ENCODE assay signal across 1 cellular context in the genomic region with DNA sequence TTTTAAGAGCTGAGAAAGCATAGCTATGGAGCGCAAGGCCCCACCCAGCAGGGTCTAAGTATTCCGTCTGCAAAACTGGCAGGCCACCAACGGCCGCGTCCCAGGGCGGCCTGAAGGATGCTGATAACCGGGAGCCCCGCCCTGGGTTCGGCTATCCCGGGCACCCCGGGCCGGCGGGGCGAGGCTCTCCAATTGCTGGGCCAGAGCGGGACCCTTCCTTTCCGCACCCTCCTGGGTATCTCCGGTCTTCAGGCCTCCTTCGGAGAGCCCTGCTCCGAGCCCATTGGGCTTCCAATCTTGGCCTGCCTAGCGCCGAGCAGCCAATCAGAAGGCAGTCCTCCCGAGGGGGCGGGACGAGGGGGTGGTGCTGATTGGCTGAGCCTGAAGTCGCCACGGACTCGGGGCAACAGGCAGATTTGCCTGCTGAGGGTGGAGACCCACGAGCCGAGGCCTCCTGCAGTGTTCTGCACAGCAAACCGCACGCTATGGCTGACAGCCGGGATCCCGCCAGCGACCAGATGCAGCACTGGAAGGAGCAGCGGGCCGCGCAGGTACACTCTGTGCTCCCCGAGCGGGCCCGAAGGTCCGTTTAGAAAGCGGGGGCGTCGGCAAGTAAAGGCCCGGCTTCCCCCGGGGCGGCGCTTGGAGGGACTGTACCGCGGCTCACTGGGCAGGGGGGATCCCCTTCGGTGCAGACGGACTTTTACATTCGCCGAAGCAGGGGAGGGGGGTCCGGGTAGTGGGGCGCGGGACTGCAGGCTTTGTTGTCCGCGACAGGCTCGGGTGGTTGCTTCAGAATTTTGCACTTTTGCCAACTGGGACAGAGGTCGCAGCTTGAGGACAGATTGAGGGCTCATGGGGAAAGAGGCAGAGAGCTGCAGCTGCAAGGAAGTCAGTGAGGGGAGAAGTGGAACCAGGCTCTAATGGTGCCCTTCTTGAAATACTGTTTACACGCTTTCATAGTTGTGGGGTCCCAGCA.
TF ChIP-seq lines count a peak whose summit lies in the region.

A gene (plus strand): TSS at position 406 of the 979 bp plus-strand sequence. CDS start 80 bp downstream, at position 486.

TF ChIP-seq in HEK293, 187 proteins besides CTCF, POLR2A, EP300 and RAD21 (continued from another document and continues in another):
- TF ChIP-seq, protein P1, sequence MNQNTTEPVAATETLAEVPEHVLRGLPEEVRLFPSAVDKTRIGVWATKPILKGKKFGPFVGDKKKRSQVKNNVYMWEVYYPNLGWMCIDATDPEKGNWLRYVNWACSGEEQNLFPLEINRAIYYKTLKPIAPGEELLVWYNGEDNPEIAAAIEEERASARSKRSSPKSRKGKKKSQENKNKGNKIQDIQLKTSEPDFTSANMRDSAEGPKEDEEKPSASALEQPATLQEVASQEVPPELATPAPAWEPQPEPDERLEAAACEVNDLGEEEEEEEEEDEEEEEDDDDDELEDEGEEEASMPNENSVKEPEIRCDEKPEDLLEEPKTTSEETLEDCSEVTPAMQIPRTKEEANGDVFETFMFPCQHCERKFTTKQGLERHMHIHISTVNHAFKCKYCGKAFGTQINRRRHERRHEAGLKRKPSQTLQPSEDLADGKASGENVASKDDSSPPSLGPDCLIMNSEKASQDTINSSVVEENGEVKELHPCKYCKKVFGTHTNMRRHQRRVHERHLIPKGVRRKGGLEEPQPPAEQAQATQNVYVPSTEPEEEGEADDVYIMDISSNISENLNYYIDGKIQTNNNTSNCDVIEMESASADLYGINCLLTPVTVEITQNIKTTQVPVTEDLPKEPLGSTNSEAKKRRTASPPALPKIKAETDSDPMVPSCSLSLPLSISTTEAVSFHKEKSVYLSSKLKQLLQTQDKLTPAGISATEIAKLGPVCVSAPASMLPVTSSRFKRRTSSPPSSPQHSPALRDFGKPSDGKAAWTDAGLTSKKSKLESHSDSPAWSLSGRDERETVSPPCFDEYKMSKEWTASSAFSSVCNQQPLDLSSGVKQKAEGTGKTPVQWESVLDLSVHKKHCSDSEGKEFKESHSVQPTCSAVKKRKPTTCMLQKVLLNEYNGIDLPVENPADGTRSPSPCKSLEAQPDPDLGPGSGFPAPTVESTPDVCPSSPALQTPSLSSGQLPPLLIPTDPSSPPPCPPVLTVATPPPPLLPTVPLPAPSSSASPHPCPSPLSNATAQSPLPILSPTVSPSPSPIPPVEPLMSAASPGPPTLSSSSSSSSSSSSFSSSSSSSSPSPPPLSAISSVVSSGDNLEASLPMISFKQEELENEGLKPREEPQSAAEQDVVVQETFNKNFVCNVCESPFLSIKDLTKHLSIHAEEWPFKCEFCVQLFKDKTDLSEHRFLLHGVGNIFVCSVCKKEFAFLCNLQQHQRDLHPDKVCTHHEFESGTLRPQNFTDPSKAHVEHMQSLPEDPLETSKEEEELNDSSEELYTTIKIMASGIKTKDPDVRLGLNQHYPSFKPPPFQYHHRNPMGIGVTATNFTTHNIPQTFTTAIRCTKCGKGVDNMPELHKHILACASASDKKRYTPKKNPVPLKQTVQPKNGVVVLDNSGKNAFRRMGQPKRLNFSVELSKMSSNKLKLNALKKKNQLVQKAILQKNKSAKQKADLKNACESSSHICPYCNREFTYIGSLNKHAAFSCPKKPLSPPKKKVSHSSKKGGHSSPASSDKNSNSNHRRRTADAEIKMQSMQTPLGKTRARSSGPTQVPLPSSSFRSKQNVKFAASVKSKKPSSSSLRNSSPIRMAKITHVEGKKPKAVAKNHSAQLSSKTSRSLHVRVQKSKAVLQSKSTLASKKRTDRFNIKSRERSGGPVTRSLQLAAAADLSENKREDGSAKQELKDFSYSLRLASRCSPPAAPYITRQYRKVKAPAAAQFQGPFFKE (tag by site-specific recombination; IDR thresholded peaks at IDR 0.05; ENCODE audit: borderline replicate concordance): no peak
- TF ChIP-seq, protein P2, sequence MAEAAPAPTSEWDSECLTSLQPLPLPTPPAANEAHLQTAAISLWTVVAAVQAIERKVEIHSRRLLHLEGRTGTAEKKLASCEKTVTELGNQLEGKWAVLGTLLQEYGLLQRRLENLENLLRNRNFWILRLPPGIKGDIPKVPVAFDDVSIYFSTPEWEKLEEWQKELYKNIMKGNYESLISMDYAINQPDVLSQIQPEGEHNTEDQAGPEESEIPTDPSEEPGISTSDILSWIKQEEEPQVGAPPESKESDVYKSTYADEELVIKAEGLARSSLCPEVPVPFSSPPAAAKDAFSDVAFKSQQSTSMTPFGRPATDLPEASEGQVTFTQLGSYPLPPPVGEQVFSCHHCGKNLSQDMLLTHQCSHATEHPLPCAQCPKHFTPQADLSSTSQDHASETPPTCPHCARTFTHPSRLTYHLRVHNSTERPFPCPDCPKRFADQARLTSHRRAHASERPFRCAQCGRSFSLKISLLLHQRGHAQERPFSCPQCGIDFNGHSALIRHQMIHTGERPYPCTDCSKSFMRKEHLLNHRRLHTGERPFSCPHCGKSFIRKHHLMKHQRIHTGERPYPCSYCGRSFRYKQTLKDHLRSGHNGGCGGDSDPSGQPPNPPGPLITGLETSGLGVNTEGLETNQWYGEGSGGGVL (tag by site-specific recombination; IDR thresholded peaks at IDR 0.05): peak; percentile 82
- TF ChIP-seq ZNF223 (tag by site-specific recombination; IDR thresholded peaks at IDR 0.05) (peak; percentile 75), ZNF184 (tag by site-specific recombination; IDR thresholded peaks at IDR 0.05) (no peak), ZNF792 (tag by site-specific recombination; IDR thresholded peaks at IDR 0.05) (peak; percentile 65; the same call in 1 of the 2 replicates), ZNF202 (tag by site-specific recombination; IDR thresholded peaks at IDR 0.05; ENCODE audit: borderline replicate concordance) (no peak), ZNF175 (tag by site-specific recombination; IDR thresholded peaks at IDR 0.05) (no peak), MEIS1 (CRISPR knock-in tag; IDR thresholded peaks at IDR 0.05; ENCODE audit: borderline replicate concordance) (no peak), ZNF747 (tag by site-specific recombination; IDR thresholded peaks at IDR 0.05) (no peak), ZNF391 (tag by site-specific recombination; IDR thresholded peaks at IDR 0.05; ENCODE audit: borderline replicate concordance, low read depth) (peak; percentile 73; the same call in 1 of the 2 replicates), ZBTB1 (tag by site-specific recombination; IDR thresholded peaks at IDR 0.05) (no peak), ZNF830 (tag by site-specific recombination; IDR thresholded peaks at IDR 0.05; ENCODE audit: low read depth) (no peak), ZEB2 (tag by site-specific recombination; IDR thresholded peaks at IDR 0.05) (peak; percentile 72), ZNF555 (tag by site-specific recombination; conservative IDR thresholded peaks at IDR 0.05) (no peak), ZNF560 (tag by site-specific recombination; IDR thresholded peaks at IDR 0.05; ENCODE audit: borderline replicate concordance) (no peak), GLIS2 (tag by site-specific recombination; IDR thresholded peaks at IDR 0.05) (peak; percentile 96), ZNF76 (tag by site-specific recombination; IDR thresholded peaks at IDR 0.05; ENCODE audit: borderline replicate concordance, low read depth) (peak; percentile 65), ZFHX2 (tag by site-specific recombination; conservative IDR thresholded peaks at IDR 0.05) (peak; percentile 72), SCRT1 (tag by site-specific recombination; IDR thresholded peaks at IDR 0.05; ENCODE audit: borderline replicate concordance) (peak; percentile 95), ZNF239 (tag by site-specific recombination; IDR thresholded peaks at IDR 0.05) (no peak), ZFP41 (tag by site-specific recombination; IDR thresholded peaks at IDR 0.05; ENCODE audit: borderline replicate concordance) (no peak), ZNF211 (tag by site-specific recombination; IDR thresholded peaks at IDR 0.05; ENCODE audit: low read depth) (no peak), ZNF19 (tag by site-specific recombination; IDR thresholded peaks at IDR 0.05; ENCODE audit: low read depth) (no peak), ZNF561 (tag by site-specific recombination; IDR thresholded peaks at IDR 0.05; ENCODE audit: borderline replicate concordance) (no peak), ZNF48 (tag by site-specific recombination; IDR thresholded peaks at IDR 0.05) (no peak), KLF7 (tag by site-specific recombination; IDR thresholded peaks at IDR 0.05; ENCODE audit: borderline replicate concordance) (no peak; the same call in 1 of the 2 replicates), ZNF248 (tag by site-specific recombination; IDR thresholded peaks at IDR 0.05) (no peak), KLF10 (tag by site-specific recombination; IDR thresholded peaks at IDR 0.05) (peak; percentile 64), ZNF350 (tag by site-specific recombination; IDR thresholded peaks at IDR 0.05) (no peak)
- TF ChIP-seq, protein P3, sequence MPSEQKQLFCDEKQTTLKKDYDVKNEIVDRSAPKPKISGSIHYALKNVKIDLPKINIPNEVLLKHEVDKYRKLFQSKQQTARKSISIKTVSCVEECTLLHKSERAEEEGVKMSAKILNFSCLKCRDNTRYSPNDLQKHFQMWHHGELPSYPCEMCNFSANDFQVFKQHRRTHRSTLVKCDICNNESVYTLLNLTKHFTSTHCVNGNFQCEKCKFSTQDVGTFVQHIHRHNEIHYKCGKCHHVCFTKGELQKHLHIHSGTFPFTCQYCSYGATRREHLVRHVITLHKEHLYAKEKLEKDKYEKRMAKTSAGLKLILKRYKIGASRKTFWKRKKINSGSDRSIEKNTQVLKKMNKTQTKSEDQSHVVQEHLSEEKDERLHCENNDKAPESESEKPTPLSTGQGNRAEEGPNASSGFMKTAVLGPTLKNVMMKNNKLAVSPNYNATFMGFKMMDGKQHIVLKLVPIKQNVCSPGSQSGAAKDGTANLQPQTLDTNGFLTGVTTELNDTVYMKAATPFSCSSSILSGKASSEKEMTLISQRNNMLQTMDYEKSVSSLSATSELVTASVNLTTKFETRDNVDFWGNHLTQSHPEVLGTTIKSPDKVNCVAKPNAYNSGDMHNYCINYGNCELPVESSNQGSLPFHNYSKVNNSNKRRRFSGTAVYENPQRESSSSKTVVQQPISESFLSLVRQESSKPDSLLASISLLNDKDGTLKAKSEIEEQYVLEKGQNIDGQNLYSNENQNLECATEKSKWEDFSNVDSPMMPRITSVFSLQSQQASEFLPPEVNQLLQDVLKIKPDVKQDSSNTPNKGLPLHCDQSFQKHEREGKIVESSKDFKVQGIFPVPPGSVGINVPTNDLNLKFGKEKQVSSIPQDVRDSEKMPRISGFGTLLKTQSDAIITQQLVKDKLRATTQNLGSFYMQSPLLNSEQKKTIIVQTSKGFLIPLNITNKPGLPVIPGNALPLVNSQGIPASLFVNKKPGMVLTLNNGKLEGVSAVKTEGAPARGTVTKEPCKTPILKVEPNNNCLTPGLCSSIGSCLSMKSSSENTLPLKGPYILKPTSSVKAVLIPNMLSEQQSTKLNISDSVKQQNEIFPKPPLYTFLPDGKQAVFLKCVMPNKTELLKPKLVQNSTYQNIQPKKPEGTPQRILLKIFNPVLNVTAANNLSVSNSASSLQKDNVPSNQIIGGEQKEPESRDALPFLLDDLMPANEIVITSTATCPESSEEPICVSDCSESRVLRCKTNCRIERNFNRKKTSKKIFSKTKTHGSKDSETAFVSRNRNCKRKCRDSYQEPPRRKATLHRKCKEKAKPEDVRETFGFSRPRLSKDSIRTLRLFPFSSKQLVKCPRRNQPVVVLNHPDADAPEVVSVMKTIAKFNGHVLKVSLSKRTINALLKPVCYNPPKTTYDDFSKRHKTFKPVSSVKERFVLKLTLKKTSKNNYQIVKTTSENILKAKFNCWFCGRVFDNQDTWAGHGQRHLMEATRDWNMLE (tag by site-specific recombination; conservative IDR thresholded peaks at IDR 0.05; ENCODE audit: low read depth): no peak; the same call in 1 of the 2 replicates
- TF ChIP-seq, protein P4, sequence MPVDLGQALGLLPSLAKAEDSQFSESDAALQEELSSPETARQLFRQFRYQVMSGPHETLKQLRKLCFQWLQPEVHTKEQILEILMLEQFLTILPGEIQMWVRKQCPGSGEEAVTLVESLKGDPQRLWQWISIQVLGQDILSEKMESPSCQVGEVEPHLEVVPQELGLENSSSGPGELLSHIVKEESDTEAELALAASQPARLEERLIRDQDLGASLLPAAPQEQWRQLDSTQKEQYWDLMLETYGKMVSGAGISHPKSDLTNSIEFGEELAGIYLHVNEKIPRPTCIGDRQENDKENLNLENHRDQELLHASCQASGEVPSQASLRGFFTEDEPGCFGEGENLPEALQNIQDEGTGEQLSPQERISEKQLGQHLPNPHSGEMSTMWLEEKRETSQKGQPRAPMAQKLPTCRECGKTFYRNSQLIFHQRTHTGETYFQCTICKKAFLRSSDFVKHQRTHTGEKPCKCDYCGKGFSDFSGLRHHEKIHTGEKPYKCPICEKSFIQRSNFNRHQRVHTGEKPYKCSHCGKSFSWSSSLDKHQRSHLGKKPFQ (tag by site-specific recombination; IDR thresholded peaks at IDR 0.05): no peak
- TF ChIP-seq, protein P5, sequence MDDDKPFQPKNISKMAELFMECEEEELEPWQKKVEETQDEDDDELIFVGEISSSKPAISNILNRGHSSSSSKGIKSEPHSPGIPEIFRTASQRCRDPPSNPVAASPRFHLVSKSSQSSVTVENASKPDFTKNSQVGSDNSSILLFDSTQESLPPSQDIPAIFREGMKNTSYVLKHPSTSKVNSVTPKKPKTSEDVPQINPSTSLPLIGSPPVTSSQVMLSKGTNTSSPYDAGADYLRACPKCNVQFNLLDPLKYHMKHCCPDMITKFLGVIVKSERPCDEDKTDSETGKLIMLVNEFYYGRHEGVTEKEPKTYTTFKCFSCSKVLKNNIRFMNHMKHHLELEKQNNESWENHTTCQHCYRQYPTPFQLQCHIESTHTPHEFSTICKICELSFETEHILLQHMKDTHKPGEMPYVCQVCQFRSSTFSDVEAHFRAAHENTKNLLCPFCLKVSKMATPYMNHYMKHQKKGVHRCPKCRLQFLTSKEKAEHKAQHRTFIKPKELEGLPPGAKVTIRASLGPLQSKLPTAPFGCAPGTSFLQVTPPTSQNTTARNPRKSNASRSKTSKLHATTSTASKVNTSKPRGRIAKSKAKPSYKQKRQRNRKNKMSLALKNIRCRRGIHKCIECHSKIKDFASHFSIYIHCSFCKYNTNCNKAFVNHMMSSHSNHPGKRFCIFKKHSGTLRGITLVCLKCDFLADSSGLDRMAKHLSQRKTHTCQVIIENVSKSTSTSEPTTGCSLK (tag by site-specific recombination; IDR thresholded peaks at IDR 0.05): no peak
- TF ChIP-seq, protein P6, sequence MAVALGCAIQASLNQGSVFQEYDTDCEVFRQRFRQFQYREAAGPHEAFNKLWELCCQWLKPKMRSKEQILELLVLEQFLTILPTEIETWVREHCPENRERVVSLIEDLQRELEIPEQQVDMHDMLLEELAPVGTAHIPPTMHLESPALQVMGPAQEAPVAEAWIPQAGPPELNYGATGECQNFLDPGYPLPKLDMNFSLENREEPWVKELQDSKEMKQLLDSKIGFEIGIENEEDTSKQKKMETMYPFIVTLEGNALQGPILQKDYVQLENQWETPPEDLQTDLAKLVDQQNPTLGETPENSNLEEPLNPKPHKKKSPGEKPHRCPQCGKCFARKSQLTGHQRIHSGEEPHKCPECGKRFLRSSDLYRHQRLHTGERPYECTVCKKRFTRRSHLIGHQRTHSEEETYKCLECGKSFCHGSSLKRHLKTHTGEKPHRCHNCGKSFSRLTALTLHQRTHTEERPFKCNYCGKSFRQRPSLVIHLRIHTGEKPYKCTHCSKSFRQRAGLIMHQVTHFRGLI (tag by site-specific recombination; IDR thresholded peaks at IDR 0.05): no peak
